In genomic region chr10:21516270-21517131, GRCh38 we compare ENCODE assay signal across 8 cellular contexts. TPM values are rescaled to one million over a fixed set of nuclear protein-coding genes. Genes with fewer than 3 reads are reported as not detected.
DNase-seq lines count a peak whose midpoint lies in the region; ATAC-seq and TF ChIP-seq lines count a peak whose summit lies in the region.

No MANE protein-coding gene starts in this region.

- H3K36me3 Mint-ChIP-seq in neural progenitor cell, result peaks cover 42% of the 10 kb centered on the region

- H2AFZ ChIP-seq in neural progenitor cell (replicated peaks), result no peak overlapping the region

- peak overlapping the region; percentile 99 for H3K27ac Mint-ChIP-seq in neural progenitor cell

- H3K27me3 ChIP-seq in foreskin keratinocyte, result no peaks in the 10 kb centered on the region
- no peaks in the 10 kb centered on the region for H3K27me3 ChIP-seq in neural progenitor cell

- H4K20me1 ChIP-seq in neural progenitor cell (ENCODE audit: low read depth), result peaks cover 61% of the 10 kb centered on the region

- TF ChIP-seq CTCF in foreskin keratinocyte (conservative IDR thresholded peaks at IDR 0.05), result no peak
- TF ChIP-seq CTCF in neural progenitor cell (IDR thresholded peaks at IDR 0.05), result no peak

- H3K4me1 ChIP-seq in foreskin keratinocyte, result no peaks in the 10 kb centered on the region
- peaks cover 30% of the 10 kb centered on the region for H3K4me1 ChIP-seq in neural progenitor cell

- ATAC-seq in HG02759 (IDR thresholded peaks at IDR 0.05; ENCODE audit: unreplicated experiment) (peak; percentile 73), foreskin keratinocyte (peak; percentile 68)

- no peaks in the 10 kb centered on the region for H3K9me3 ChIP-seq in neural progenitor cell (ENCODE audit: low read depth)

- H3K79me2 ChIP-seq in neural progenitor cell (ENCODE audit: low read depth), result peaks cover 100% of the 10 kb centered on the region

- H3K27me3 Mint-ChIP-seq in neural progenitor cell (ENCODE audit: insufficient read depth, low read depth), result peaks cover 7% of the 10 kb centered on the region

- peak overlapping the region; percentile 94 for H3K4me2 ChIP-seq in neural progenitor cell

- peak overlapping the region; percentile 76 for H3K9ac ChIP-seq in neural progenitor cell

- H3K4me3 ChIP-seq in neural progenitor cell, result peak overlapping the region; percentile 99

- DNase-seq in SHP77 (lab: John Stamatoyannopoulos, UW), result peak; percentile 27 to 55
- DNase-seq in SHP77 treated with DMSO at 0.1 percent for 48 hours (lab: John Stamatoyannopoulos, UW), result no peak
- DNase-seq in NCI-H69 (lab: John Stamatoyannopoulos, UW), result peak; percentile 68
- peak; percentile 39 for DNase-seq in activated gamma-delta T cell treated with Interleukin-2 at 50 U/mL for 16 hours
- DNase-seq in foreskin keratinocyte, result peak in 1 of 2 donors; percentile 21
- DNase-seq in neural progenitor cell (ENCODE audit: low spot score), result peak; percentile 75
- no peak for DNase-seq in NCI-H1048 (lab: John Stamatoyannopoulos, UW)

- peak overlapping the region; percentile 99 for H3K4me3 Mint-ChIP-seq in neural progenitor cell

- H3K9me3 Mint-ChIP-seq in neural progenitor cell, result peaks cover 2% of the 10 kb centered on the region

- H3F3A ChIP-seq in neural progenitor cell (ENCODE audit: low read depth), result peaks cover 86% of the 10 kb centered on the region

- peaks cover 41% of the 10 kb centered on the region for H3K36me3 ChIP-seq in neural progenitor cell

- peaks cover 38% of the 10 kb centered on the region for H3K4me1 Mint-ChIP-seq in neural progenitor cell

- H3K27ac ChIP-seq in foreskin keratinocyte (no peak overlapping the region), neural progenitor cell (peak overlapping the region; percentile 93)

RNA-seq across cellular contexts. Expression of gene SKIDA1, which starts 9.0 kb away (rescaled TPM):
- total RNA-seq in foreskin keratinocyte (0.32 and 0.51 TPM in 2 replicates), neural progenitor cell (ENCODE audit: low replicate concordance) (123 and 127 TPM in 2 replicates)
- 0.04 and 0.13 TPM in 2 replicates for polyA plus RNA-seq in foreskin keratinocyte

RNA-seq across cellular contexts. Expression of gene MLLT10, which starts 17.5 kb away (rescaled TPM):
- 32.6 and 35.2 TPM in 2 replicates for total RNA-seq in foreskin keratinocyte
- polyA plus RNA-seq in foreskin keratinocyte, result 10.6 and 13.1 TPM in 2 replicates
- total RNA-seq in neural progenitor cell (ENCODE audit: low replicate concordance), result 55.7 and 61.3 TPM in 2 replicates

Comparison
In these comparisons a context has a peak if more than half of its experiments do, and no peak if none do; other contexts are left out.
1. DNase-seq: peak in SHP77 (2 of 2), NCI-H69 (single experiment), activated gamma-delta T cell treated with Interleukin-2 at 50 U/mL for 16 hours (single experiment) and neural progenitor cell (single experiment); none in SHP77 treated with DMSO at 0.1 percent for 48 hours (single experiment) and NCI-H1048 (single experiment).
2. RNA of gene SKIDA1, which starts 9.0 kb away (total RNA-seq): 123 to 127 TPM in neural progenitor cell; 0.32 to 0.51 TPM in foreskin keratinocyte; every median in the first group is over 10 times any median in the second.